ENCODE assay signal across 1 cellular context in genomic region chr3:50406487-50406886, GRCh38.
A peak's percentile ranks its signal among the peaks of the same experiment; 100 is the strongest.
TF ChIP-seq lines count a peak whose summit lies in the region.

No MANE protein-coding gene starts in this region.

TF ChIP-seq in HepG2, 621 proteins besides CTCF, POLR2A, EP300 and RAD21:
- TF ChIP-seq ZNF607 (CRISPR knock-in tag; IDR thresholded peaks at IDR 0.05; ENCODE audit: borderline replicate concordance) (no peak), ZNF18 (CRISPR knock-in tag; IDR thresholded peaks at IDR 0.05; ENCODE audit: insufficient replicate concordance) (no peak), BRD4 (CRISPR knock-in tag; IDR thresholded peaks at IDR 0.05) (no peak), PHB2 (IDR thresholded peaks at IDR 0.05; ENCODE audit: partially characterized antibody) (peak; percentile 61), HIC2 (CRISPR knock-in tag; IDR thresholded peaks at IDR 0.05; ENCODE audit: low read depth) (no peak), KDM3A (CRISPR knock-in tag; IDR thresholded peaks at IDR 0.05; ENCODE audit: low read depth) (no peak), SNAPC5 (CRISPR knock-in tag; IDR thresholded peaks at IDR 0.05; ENCODE audit: borderline replicate concordance) (no peak), PBX2 (CRISPR knock-in tag; IDR thresholded peaks at IDR 0.05) (no peak), ZNF570 (CRISPR knock-in tag; IDR thresholded peaks at IDR 0.05; ENCODE audit: borderline replicate concordance) (no peak), KAT2B (IDR thresholded peaks at IDR 0.05; ENCODE audit: borderline replicate concordance, low read depth, low read length) (no peak), IKZF1 (IDR thresholded peaks at IDR 0.05) (peak; percentile 82; the same call in 1 of the 2 replicates), CREB1 (IDR thresholded peaks at IDR 0.05) (peak; percentile 66; the same call in 1 of the 2 replicates), CREB1 (CRISPR knock-in tag; IDR thresholded peaks at IDR 0.05) (no peak), DZIP1 (CRISPR knock-in tag; IDR thresholded peaks at IDR 0.05) (no peak), YEATS4 (CRISPR knock-in tag; IDR thresholded peaks at IDR 0.05; ENCODE audit: borderline replicate concordance) (no peak), SRSF4 (IDR thresholded peaks at IDR 0.05; ENCODE audit: low read depth, low read length, poor library complexity, severe bottlenecking) (no peak), ZIK1 (CRISPR knock-in tag; IDR thresholded peaks at IDR 0.05; ENCODE audit: borderline replicate concordance, low read depth) (no peak), GATA4 (IDR thresholded peaks at IDR 0.05; ENCODE audit: borderline replicate concordance, low read depth) (no peak), MYNN (CRISPR knock-in tag; IDR thresholded peaks at IDR 0.05; ENCODE audit: low read depth) (no peak), HNF1A (IDR thresholded peaks at IDR 0.05; ENCODE audit: low read depth) (no peak), HNF1A (CRISPR knock-in tag; IDR thresholded peaks at IDR 0.05; ENCODE audit: borderline replicate concordance) (no peak)
- TF ChIP-seq, protein P1, sequence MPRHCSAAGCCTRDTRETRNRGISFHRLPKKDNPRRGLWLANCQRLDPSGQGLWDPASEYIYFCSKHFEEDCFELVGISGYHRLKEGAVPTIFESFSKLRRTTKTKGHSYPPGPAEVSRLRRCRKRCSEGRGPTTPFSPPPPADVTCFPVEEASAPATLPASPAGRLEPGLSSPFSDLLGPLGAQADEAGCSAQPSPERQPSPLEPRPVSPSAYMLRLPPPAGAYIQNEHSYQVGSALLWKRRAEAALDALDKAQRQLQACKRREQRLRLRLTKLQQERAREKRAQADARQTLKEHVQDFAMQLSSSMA (CRISPR knock-in tag; IDR thresholded peaks at IDR 0.05), result no peak
- TF ChIP-seq, protein P2, sequence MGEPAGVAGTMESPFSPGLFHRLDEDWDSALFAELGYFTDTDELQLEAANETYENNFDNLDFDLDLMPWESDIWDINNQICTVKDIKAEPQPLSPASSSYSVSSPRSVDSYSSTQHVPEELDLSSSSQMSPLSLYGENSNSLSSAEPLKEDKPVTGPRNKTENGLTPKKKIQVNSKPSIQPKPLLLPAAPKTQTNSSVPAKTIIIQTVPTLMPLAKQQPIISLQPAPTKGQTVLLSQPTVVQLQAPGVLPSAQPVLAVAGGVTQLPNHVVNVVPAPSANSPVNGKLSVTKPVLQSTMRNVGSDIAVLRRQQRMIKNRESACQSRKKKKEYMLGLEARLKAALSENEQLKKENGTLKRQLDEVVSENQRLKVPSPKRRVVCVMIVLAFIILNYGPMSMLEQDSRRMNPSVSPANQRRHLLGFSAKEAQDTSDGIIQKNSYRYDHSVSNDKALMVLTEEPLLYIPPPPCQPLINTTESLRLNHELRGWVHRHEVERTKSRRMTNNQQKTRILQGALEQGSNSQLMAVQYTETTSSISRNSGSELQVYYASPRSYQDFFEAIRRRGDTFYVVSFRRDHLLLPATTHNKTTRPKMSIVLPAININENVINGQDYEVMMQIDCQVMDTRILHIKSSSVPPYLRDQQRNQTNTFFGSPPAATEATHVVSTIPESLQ (CRISPR knock-in tag; conservative IDR thresholded peaks at IDR 0.05), result no peak
- TF ChIP-seq, protein P3, sequence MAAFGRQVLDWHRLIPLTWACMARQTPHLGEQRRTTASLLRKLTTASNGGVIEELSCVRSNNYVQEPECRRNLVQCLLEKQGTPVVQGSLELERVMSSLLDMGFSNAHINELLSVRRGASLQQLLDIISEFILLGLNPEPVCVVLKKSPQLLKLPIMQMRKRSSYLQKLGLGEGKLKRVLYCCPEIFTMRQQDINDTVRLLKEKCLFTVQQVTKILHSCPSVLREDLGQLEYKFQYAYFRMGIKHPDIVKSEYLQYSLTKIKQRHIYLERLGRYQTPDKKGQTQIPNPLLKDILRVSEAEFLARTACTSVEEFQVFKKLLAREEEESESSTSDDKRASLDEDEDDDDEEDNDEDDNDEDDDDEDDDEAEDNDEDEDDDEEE (CRISPR knock-in tag; IDR thresholded peaks at IDR 0.05), result no peak
- TF ChIP-seq, protein P4, sequence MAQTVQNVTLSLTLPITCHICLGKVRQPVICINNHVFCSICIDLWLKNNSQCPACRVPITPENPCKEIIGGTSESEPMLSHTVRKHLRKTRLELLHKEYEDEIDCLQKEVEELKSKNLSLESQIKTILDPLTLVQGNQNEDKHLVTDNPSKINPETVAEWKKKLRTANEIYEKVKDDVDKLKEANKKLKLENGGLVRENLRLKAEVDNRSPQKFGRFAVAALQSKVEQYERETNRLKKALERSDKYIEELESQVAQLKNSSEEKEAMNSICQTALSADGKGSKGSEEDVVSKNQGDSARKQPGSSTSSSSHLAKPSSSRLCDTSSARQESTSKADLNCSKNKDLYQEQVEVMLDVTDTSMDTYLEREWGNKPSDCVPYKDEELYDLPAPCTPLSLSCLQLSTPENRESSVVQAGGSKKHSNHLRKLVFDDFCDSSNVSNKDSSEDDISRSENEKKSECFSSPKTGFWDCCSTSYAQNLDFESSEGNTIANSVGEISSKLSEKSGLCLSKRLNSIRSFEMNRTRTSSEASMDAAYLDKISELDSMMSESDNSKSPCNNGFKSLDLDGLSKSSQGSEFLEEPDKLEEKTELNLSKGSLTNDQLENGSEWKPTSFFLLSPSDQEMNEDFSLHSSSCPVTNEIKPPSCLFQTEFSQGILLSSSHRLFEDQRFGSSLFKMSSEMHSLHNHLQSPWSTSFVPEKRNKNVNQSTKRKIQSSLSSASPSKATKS (CRISPR knock-in tag; IDR thresholded peaks at IDR 0.05), result no peak
